ENCODE assay signal across 20 cellular contexts in the genomic region with DNA sequence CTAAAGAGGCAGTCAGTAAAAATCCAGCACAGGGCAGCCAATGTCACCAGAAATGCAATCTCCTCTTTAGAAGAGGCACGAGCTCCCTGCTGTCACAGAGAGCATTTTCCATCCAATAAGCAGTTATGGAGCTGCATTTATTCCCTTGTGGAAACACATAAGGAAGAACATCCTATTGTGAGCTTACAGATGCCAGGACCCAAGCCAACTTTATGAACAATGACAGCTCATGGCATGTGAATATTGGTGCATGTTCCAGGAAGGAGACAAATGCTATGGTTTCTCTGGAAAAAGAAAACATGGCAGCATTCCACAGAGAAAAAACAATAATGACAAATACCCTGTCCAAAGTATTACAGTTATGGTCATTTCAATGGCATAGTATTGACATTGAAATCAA.
"Had no signal": no experiment of that assay in that cellular context is flagged by ENCODE, and none has a peak within 500 bp of the region (broad histone marks: within the 10 kb centered on the region; RNA-seq: fewer than 3 reads in every experiment).

No MANE protein-coding gene starts in this region.

- DNase-seq: KBM-7; MV-4-11; NCI-H1048; NCI-H1105; NCI-H1417; NCI-H146; NCI-H1694 treated with DMSO at 0.1 percent for 48 hours; NCI-H1930; NCI-H2081; NCI-H2171; NCI-H226; NCI-H524; NCI-H526 treated with DMSO at 0.1 percent for 48 hours; NCI-H748 treated with DMSO at 0.1 percent for 48 hours; NK-92 treated with Interleukin-12 subunit alpha and Interleukin-12 subunit beta, amount 100 ng/mL, for 24 hours; PC-3; SHP77; SK-N-SH; T-helper 1 cell had no signal

- ATAC-seq: Panc1, PC-3 had no signal
